ENCODE assay signal across 18 cellular contexts in genomic region chr5:127707209-127707608, GRCh38. TPM values are rescaled to one million over a fixed set of nuclear protein-coding genes. Genes with fewer than 3 reads are reported as not detected.
"Had no signal": no experiment of that assay in that cellular context is flagged by ENCODE, and none has a peak within 500 bp of the region (broad histone marks: within the 10 kb centered on the region; RNA-seq: fewer than 3 reads in every experiment).

No MANE protein-coding gene starts in this region.

- H3K9me3 ChIP-seq: prostate gland, SJSA1 had no signal

- H3K27me3 Mint-ChIP-seq: activated naive CD8-positive, alpha-beta T cell treated with anti-CD3 and anti-CD28 coated beads, Interleukin-2, amount 10 ng/mL, durations not matched to agents 7 days and 5 days had no signal

- H3K9me3 Mint-ChIP-seq: activated CD4-positive, alpha-beta T cell treated with anti-CD3 and anti-CD28 coated beads, Interleukin-2, amount 10 ng/mL, durations not matched to agents 7 days and 5 days; activated naive CD8-positive, alpha-beta T cell treated with anti-CD3 and anti-CD28 coated beads, Interleukin-2, amount 10 ng/mL, durations not matched to agents 7 days and 5 days; activated T-helper 1 cell treated with anti-CD3 and anti-CD28 coated beads, Interleukin-12 subunit alpha, Interleukin-12 subunit beta, Interleukin-2, Interleukin-4 antibody, amounts not matched to agents 30 ng/mL and 10 ng/mL and 1 ng/mL, durations not matched to agents 14 hours and 24 hours and 36 hours; stimulated activated effector memory CD8-positive, alpha-beta T cell treated with anti-CD3 and anti-CD28 coated beads, Interleukin-12 subunit alpha, Interleukin-12 subunit beta, amount 100 ng/mL, for 72 hours had no signal

- H3K4me3 Mint-ChIP-seq: activated CD4-positive, alpha-beta T cell treated with anti-CD3 and anti-CD28 coated beads, Interleukin-2, amount 10 ng/mL, durations not matched to agents 7 days and 5 days; activated naive CD8-positive, alpha-beta T cell treated with anti-CD3 and anti-CD28 coated beads, Interleukin-2, amount 10 ng/mL, durations not matched to agents 7 days and 5 days; activated T-helper 1 cell treated with anti-CD3 and anti-CD28 coated beads, Interleukin-12 subunit alpha, Interleukin-12 subunit beta, Interleukin-2, Interleukin-4 antibody, amounts not matched to agents 30 ng/mL and 10 ng/mL and 1 ng/mL, durations not matched to agents 14 hours and 24 hours and 36 hours; natural killer cell treated with Interleukin-12 subunit alpha and Interleukin-12 subunit beta and Interleukin-15 and Interleukin-18, amount 100 ng/mL, for 72 hours; stimulated activated effector memory CD8-positive, alpha-beta T cell treated with anti-CD3 and anti-CD28 coated beads, Interleukin-12 subunit alpha, Interleukin-12 subunit beta, amount 100 ng/mL, for 72 hours had no signal

- ATAC-seq: natural killer cell treated with Interleukin-12 subunit alpha and Interleukin-12 subunit beta and Interleukin-15 and Interleukin-18, amount 100 ng/mL, for 72 hours; stimulated activated effector memory CD8-positive, alpha-beta T cell treated with anti-CD3 and anti-CD28 coated beads, Interleukin-12 subunit alpha, Interleukin-12 subunit beta, amount 100 ng/mL, for 72 hours had no signal

- H3K4me1 ChIP-seq: prostate gland had no signal

- H3K27ac Mint-ChIP-seq: activated CD4-positive, alpha-beta T cell treated with anti-CD3 and anti-CD28 coated beads, Interleukin-2, amount 10 ng/mL, durations not matched to agents 7 days and 5 days; activated naive CD8-positive, alpha-beta T cell treated with anti-CD3 and anti-CD28 coated beads, Interleukin-2, amount 10 ng/mL, durations not matched to agents 7 days and 5 days; activated T-helper 1 cell treated with anti-CD3 and anti-CD28 coated beads, Interleukin-12 subunit alpha, Interleukin-12 subunit beta, Interleukin-2, Interleukin-4 antibody, amounts not matched to agents 30 ng/mL and 10 ng/mL and 1 ng/mL, durations not matched to agents 14 hours and 24 hours and 36 hours; natural killer cell treated with Interleukin-12 subunit alpha and Interleukin-12 subunit beta and Interleukin-15 and Interleukin-18, amount 100 ng/mL, for 72 hours; stimulated activated effector memory CD8-positive, alpha-beta T cell treated with anti-CD3 and anti-CD28 coated beads, Interleukin-12 subunit alpha, Interleukin-12 subunit beta, amount 100 ng/mL, for 72 hours had no signal

- H3K4me3 ChIP-seq: prostate gland, SJSA1 had no signal

- H3K36me3 Mint-ChIP-seq: activated naive CD8-positive, alpha-beta T cell treated with anti-CD3 and anti-CD28 coated beads, Interleukin-2, amount 10 ng/mL, durations not matched to agents 7 days and 5 days; natural killer cell treated with Interleukin-12 subunit alpha and Interleukin-12 subunit beta and Interleukin-15 and Interleukin-18, amount 100 ng/mL, for 72 hours; stimulated activated effector memory CD8-positive, alpha-beta T cell treated with anti-CD3 and anti-CD28 coated beads, Interleukin-12 subunit alpha, Interleukin-12 subunit beta, amount 100 ng/mL, for 72 hours had no signal

- DNase-seq: activated CD4-positive, alpha-beta T cell treated with anti-CD3 and anti-CD28 coated beads, Interleukin-2, amount 10 ng/mL, durations not matched to agents 7 days and 5 days; activated CD4-positive, CD25-positive, alpha-beta regulatory T cell; activated CD8-positive, alpha-beta memory T cell treated with anti-CD3 and anti-CD28 coated beads for 24 hours; activated naive CD8-positive, alpha-beta T cell treated with anti-CD3 and anti-CD28 coated beads, Interleukin-2, amount 10 ng/mL, durations not matched to agents 7 days and 5 days; aorta; effector CD8-positive, alpha-beta T cell; hippocampal formation; occipital lobe; trophoblast cell had no signal

- H3K4me1 Mint-ChIP-seq: activated CD4-positive, alpha-beta T cell treated with anti-CD3 and anti-CD28 coated beads, Interleukin-2, amount 10 ng/mL, durations not matched to agents 7 days and 5 days; activated naive CD8-positive, alpha-beta T cell treated with anti-CD3 and anti-CD28 coated beads, Interleukin-2, amount 10 ng/mL, durations not matched to agents 7 days and 5 days; stimulated activated effector memory CD8-positive, alpha-beta T cell treated with anti-CD3 and anti-CD28 coated beads, Interleukin-12 subunit alpha, Interleukin-12 subunit beta, amount 100 ng/mL, for 72 hours had no signal

- H3K27me3 ChIP-seq: SJSA1 had no signal

- H3K27ac ChIP-seq: prostate gland, SJSA1 had no signal

- H3K36me3 ChIP-seq: prostate gland, SJSA1 had no signal

RNA-seq across cellular contexts. Expression of gene CCDC192, which starts 4.0 kb away (rescaled TPM):
- total RNA-seq: activated CD4-positive, alpha-beta T cell treated with anti-CD3 and anti-CD28 coated beads, Interleukin-2, amount 10 ng/mL, durations not matched to agents 7 days and 5 days; activated naive CD8-positive, alpha-beta T cell treated with anti-CD3 and anti-CD28 coated beads, Interleukin-2, amount 10 ng/mL, durations not matched to agents 7 days and 5 days; activated T-helper 1 cell treated with anti-CD3 and anti-CD28 coated beads, Interleukin-12 subunit alpha, Interleukin-12 subunit beta, Interleukin-2, Interleukin-4 antibody, amounts not matched to agents 30 ng/mL and 10 ng/mL and 1 ng/mL, durations not matched to agents 14 hours and 24 hours and 36 hours; aorta; bronchial epithelial cell; liver; natural killer cell treated with Interleukin-12 subunit alpha and Interleukin-12 subunit beta and Interleukin-15 and Interleukin-18, amount 100 ng/mL, for 72 hours; occipital lobe; prostate gland; SJSA1; T-helper 2 cell treated with Interferon-gamma antibody and Interleukin-4, amounts not matched to agents 100 ng/mL and 5 ng/mL, for 36 hours had no signal
- polyA plus RNA-seq: aorta, keratinocyte, liver had no signal

RNA-seq across cellular contexts. Expression of gene CTXN3, which starts 58.3 kb away (rescaled TPM):
- total RNA-seq: activated CD4-positive, alpha-beta T cell treated with anti-CD3 and anti-CD28 coated beads, Interleukin-2, amount 10 ng/mL, durations not matched to agents 7 days and 5 days; activated naive CD8-positive, alpha-beta T cell treated with anti-CD3 and anti-CD28 coated beads, Interleukin-2, amount 10 ng/mL, durations not matched to agents 7 days and 5 days; activated T-helper 1 cell treated with anti-CD3 and anti-CD28 coated beads, Interleukin-12 subunit alpha, Interleukin-12 subunit beta, Interleukin-2, Interleukin-4 antibody, amounts not matched to agents 30 ng/mL and 10 ng/mL and 1 ng/mL, durations not matched to agents 14 hours and 24 hours and 36 hours; aorta; bronchial epithelial cell; liver; natural killer cell treated with Interleukin-12 subunit alpha and Interleukin-12 subunit beta and Interleukin-15 and Interleukin-18, amount 100 ng/mL, for 72 hours; prostate gland; SJSA1; T-helper 2 cell treated with Interferon-gamma antibody and Interleukin-4, amounts not matched to agents 100 ng/mL and 5 ng/mL, for 36 hours had no signal
- polyA plus RNA-seq: aorta, liver had no signal
